In the genomic region with DNA sequence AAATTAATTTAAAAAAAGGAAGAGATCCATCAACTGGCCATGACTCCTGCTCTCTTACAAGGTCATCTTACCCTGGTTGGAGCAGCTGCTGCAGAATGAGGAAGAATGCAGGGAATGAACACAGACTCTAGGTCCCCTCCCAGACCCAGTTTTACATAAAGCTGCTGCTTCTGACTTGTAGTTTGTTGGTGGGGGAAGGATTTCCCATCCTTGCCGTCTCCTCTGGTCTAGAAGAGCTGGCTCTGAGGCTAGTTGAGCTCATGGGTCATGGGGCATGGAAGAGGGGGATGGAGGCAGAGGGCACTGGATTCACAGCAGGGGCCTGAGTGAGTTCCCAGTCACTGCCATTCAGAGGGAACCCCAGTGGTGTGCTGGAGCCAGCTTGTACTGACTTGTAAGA, we compare ENCODE assay signal across 21 cellular contexts. TPM values are rescaled to one million over a fixed set of nuclear protein-coding genes. Genes with fewer than 3 reads are reported as not detected.
DNase-seq lines count a peak whose midpoint lies in the region; ATAC-seq and TF ChIP-seq lines count a peak whose summit lies in the region.
"Had no signal": no experiment of that assay in that cellular context is flagged by ENCODE, and none has a peak within 500 bp of the region (broad histone marks: within the 10 kb centered on the region; RNA-seq: fewer than 3 reads in every experiment).

No MANE protein-coding gene starts in this region.

- H3K27ac ChIP-seq in AG04450 (ENCODE audit: low read depth, low read length), result no peak overlapping the region
- H3K27ac ChIP-seq in tibial artery, result no peak overlapping the region
- H3K27ac ChIP-seq: heart right ventricle, lower lobe of right lung, ovary, vagina had no signal

- H3K9me3 ChIP-seq in AG04450 (ENCODE audit: control insufficient read depth, insufficient read depth, low read length), result no peaks in the 10 kb centered on the region
- H3K9me3 ChIP-seq in adipocyte (ENCODE audit: control insufficient read depth, low read length), result no peaks in the 10 kb centered on the region
- no peaks in the 10 kb centered on the region for H3K9me3 ChIP-seq in tibial artery
- H3K9me3 ChIP-seq: heart right ventricle, lower lobe of right lung, ovary, vagina had no signal

- CTCF ChIA-PET in AG04450 (lab: Charles Lee), result interaction anchor here (0.7 to 2.8 kb wide), 8 partner anchors 16 to 384 kb away, joined by 3 to 24 read pairs (median 4); no protein-coding TSS in a partner anchor

- TF ChIP-seq CTCF in AG04450 (IDR thresholded peaks at IDR 0.05; ENCODE audit: low read depth, low read length) (no peak), tibial artery (IDR thresholded peaks at IDR 0.05) (no peak)

- no peaks in the 10 kb centered on the region for H3K36me3 ChIP-seq in adipocyte (ENCODE audit: control insufficient read depth, insufficient read depth, low read length, severe bottlenecking)
- H3K36me3 ChIP-seq in tibial artery, result no peaks in the 10 kb centered on the region
- H3K36me3 ChIP-seq: heart right ventricle, lower lobe of right lung, ovary, vagina had no signal

- H3K4me1 ChIP-seq in adipocyte (ENCODE audit: control insufficient read depth, insufficient read depth, low read length) (peaks cover 7% of the 10 kb centered on the region), tibial artery (no peaks in the 10 kb centered on the region)
- H3K4me1 ChIP-seq: heart right ventricle, lower lobe of right lung had no signal

- POLR2A ChIA-PET in AG04450 (lab: Yijun Ruan, JAX), result interaction anchor here (0.6 to 1.3 kb wide), 6 partner anchors 16 to 105 kb away, joined by 3 to 5 read pairs (median 3); a partner anchor contains a TSS

- DNase-seq in AG04450 (ENCODE audit: low read depth, low spot score), result peak; percentile 39
- peak; percentile 33 for DNase-seq in GM03348 (ENCODE audit: low spot score)
- DNase-seq in adipocyte (ENCODE audit: low read depth), result peak; percentile 35
- DNase-seq in iris pigment epithelial cell (ENCODE audit: low read depth), result peak; percentile 10
- DNase-seq in tibial artery, result no peak
- DNase-seq: activated CD4-positive, alpha-beta T cell treated with anti-CD3 and anti-CD28 coated beads for 4 hours; CD4-positive, alpha-beta memory T cell; endodermal cell; heart right ventricle; lower lobe of right lung; NCI-H1436; NCI-H524 treated with DMSO at 0.1 percent for 48 hours; OCI-M1; ovary; right cardiac atrium; substantia nigra had no signal

- ATAC-seq in GM21390 (IDR thresholded peaks at IDR 0.05; ENCODE audit: unreplicated experiment) (no peak), HG03469 (IDR thresholded peaks at IDR 0.05; ENCODE audit: unreplicated experiment) (no peak), GM19463 (IDR thresholded peaks at IDR 0.05; ENCODE audit: unreplicated experiment) (no peak)
- ATAC-seq: heart right ventricle, lower lobe of right lung, right cardiac atrium, Right ventricle myocardium inferior had no signal

- H3K27me3 ChIP-seq in AG04450 (ENCODE audit: control insufficient read depth, insufficient read depth, low read length) (peaks cover 5% of the 10 kb centered on the region), adipocyte (replicated peaks; ENCODE audit: control insufficient read depth, insufficient read depth, low read length) (no peaks in the 10 kb centered on the region), tibial artery (peaks cover 0 to 27% of the 10 kb centered on the region in 2 donors)
- H3K27me3 ChIP-seq: ovary, vagina had no signal

- intact Hi-C loops in tibial artery (cut with DNase I; ENCODE audit: low total_unique reads), result no loop called here

- no peak overlapping the region for H3K4me3 ChIP-seq in AG04450 (ENCODE audit: low read depth, low read length)
- no peak overlapping the region for H3K4me3 ChIP-seq in adipocyte (ENCODE audit: low read length)
- no peak overlapping the region for H3K4me3 ChIP-seq in tibial artery
- H3K4me3 ChIP-seq: heart right ventricle, lower lobe of right lung, ovary, vagina had no signal

- no peak overlapping the region for H3K9ac ChIP-seq in adipocyte (ENCODE audit: low read length)

RNA-seq across cellular contexts. Expression of a gene that starts 9.2 kb away (rescaled TPM):
- polyA plus RNA-seq in AG04450 (2011; rRNA removed), result 1.5 and 1.9 TPM in 2 replicates
- 0.26 and 0.87 TPM in 2 replicates for polyA minus RNA-seq in AG04450 (2011; rRNA and poly(A)+ RNA removed)
- polyA plus RNA-seq: CD4-positive, alpha-beta memory T cell; heart right ventricle; right cardiac atrium had no signal

RNA-seq across cellular contexts. Expression of a gene that starts 21.5 kb away (rescaled TPM):
- 0.68 and 1.1 TPM in 2 replicates for polyA plus RNA-seq in AG04450 (2011; rRNA removed)
- 0.52 and 1.2 TPM in 2 replicates for polyA minus RNA-seq in AG04450 (2011; rRNA and poly(A)+ RNA removed)
- polyA plus RNA-seq: CD4-positive, alpha-beta memory T cell had no signal

RNA-seq across cellular contexts. Expression of a gene that starts 30.8 kb away (rescaled TPM):
- 0.21 and 0.40 TPM in 2 replicates for polyA plus RNA-seq in AG04450 (2011; rRNA removed)
- 0.39 and 0.46 TPM in 2 replicates for polyA minus RNA-seq in AG04450 (2011; rRNA and poly(A)+ RNA removed)

RNA-seq across cellular contexts. Expression of a gene that starts 53.7 kb away (rescaled TPM):
- polyA plus RNA-seq in AG04450 (2011; rRNA removed), result 45.4 and 63.2 TPM in 2 replicates
- 10.4 and 17.6 TPM in 2 replicates for polyA minus RNA-seq in AG04450 (2011; rRNA and poly(A)+ RNA removed)

Comparison
In these comparisons a context has a peak if more than half of its experiments do, and no peak if none do; other contexts are left out.
1. DNase-seq: peak in AG04450 (single experiment), GM03348 (single experiment), adipocyte (single experiment) and iris pigment epithelial cell (single experiment); none in tibial artery (0 of 2).